23 cellular contexts compared by ENCODE assay signal in genomic region chr15:80685628-80686027, GRCh38. TPM values are rescaled to one million over a fixed set of nuclear protein-coding genes. Genes with fewer than 3 reads are reported as not detected.
A peak's percentile ranks its signal among the peaks of the same experiment; 100 is the strongest.
DNase-seq lines count a peak whose midpoint lies in the region; ATAC-seq and TF ChIP-seq lines count a peak whose summit lies in the region.
"Had no signal": no experiment of that assay in that cellular context is flagged by ENCODE, and none has a peak within 500 bp of the region (broad histone marks: within the 10 kb centered on the region; RNA-seq: fewer than 3 reads in every experiment).

No MANE protein-coding gene starts in this region.

- H3K36me3 Mint-ChIP-seq in natural killer cell treated with Interleukin-12 subunit alpha and Interleukin-12 subunit beta and Interleukin-15 and Interleukin-18, amount 100 ng/mL, for 72 hours = no peaks in the 10 kb centered on the region
- H3K36me3 Mint-ChIP-seq in natural killer cell = no peaks in the 10 kb centered on the region
- no peaks in the 10 kb centered on the region for H3K36me3 Mint-ChIP-seq in type B pancreatic cell
- H3K36me3 Mint-ChIP-seq: CD14-positive monocyte had no signal

- H3K4me1 ChIP-seq in colonic mucosa = no peaks in the 10 kb centered on the region
- H3K4me1 ChIP-seq in mucosa of rectum (ENCODE audit: control insufficient read depth in 2 of 2, insufficient read depth in 2 of 2, low read length in 2 of 2) = peaks cover 13 to 48% of the 10 kb centered on the region in 2 donors
- H3K4me1 ChIP-seq: A549; BE2C; BLaER1 treated with 17β-estradiol and CSF1 and Interleukin-3, amounts not matched to agents 10 nM and 100 nM had no signal

- H3K27me3 Mint-ChIP-seq in natural killer cell treated with Interleukin-12 subunit alpha and Interleukin-12 subunit beta and Interleukin-15 and Interleukin-18, amount 100 ng/mL, for 72 hours = peaks cover 32 to 37% of the 10 kb centered on the region in 2 donors
- H3K27me3 Mint-ChIP-seq in natural killer cell (ENCODE audit: low read depth in 2 of 2) (peaks cover 20 to 42% of the 10 kb centered on the region in 2 donors), type B pancreatic cell (no peaks in the 10 kb centered on the region)

- H3K27ac Mint-ChIP-seq in natural killer cell treated with Interleukin-12 subunit alpha and Interleukin-12 subunit beta and Interleukin-15 and Interleukin-18, amount 100 ng/mL, for 72 hours = no peak overlapping the region
- H3K27ac Mint-ChIP-seq in natural killer cell = no peak overlapping the region
- peak overlapping the region; percentile 8 for H3K27ac Mint-ChIP-seq in type B pancreatic cell
- H3K27ac Mint-ChIP-seq: CD14-positive monocyte; CD4-positive, alpha-beta T cell; CD8-positive, alpha-beta memory T cell; HFFc6 had no signal

- peaks cover 4% of the 10 kb centered on the region in 2 donors for H3K4me1 Mint-ChIP-seq in natural killer cell treated with Interleukin-12 subunit alpha and Interleukin-12 subunit beta and Interleukin-15 and Interleukin-18, amount 100 ng/mL, for 72 hours (ENCODE audit: low read depth in 2 of 2)
- H3K4me1 Mint-ChIP-seq in natural killer cell (no peaks in the 10 kb centered on the region), type B pancreatic cell (ENCODE audit: unreplicated experiment) (no peaks in the 10 kb centered on the region)
- H3K4me1 Mint-ChIP-seq: CD14-positive monocyte; CD8-positive, alpha-beta memory T cell had no signal

- ATAC-seq in natural killer cell treated with Interleukin-12 subunit alpha and Interleukin-12 subunit beta and Interleukin-15 and Interleukin-18, amount 100 ng/mL, for 72 hours = peak; percentile 24 to 51
- ATAC-seq in natural killer cell (no peak), HG02981 (IDR thresholded peaks at IDR 0.05; ENCODE audit: unreplicated experiment) (no peak), esophagus mucosa (no peak)
- ATAC-seq: A549 had no signal

- H3K9me3 ChIP-seq in colonic mucosa (no peaks in the 10 kb centered on the region), mucosa of rectum (ENCODE audit: control insufficient read depth in 2 of 2, low read length in 2 of 2) (no peaks in the 10 kb centered on the region)
- H3K9me3 ChIP-seq: A549, BE2C had no signal

- H3K27ac ChIP-seq in colonic mucosa (peak overlapping the region; percentile 62), mucosa of rectum (ENCODE audit: low read depth in 2 of 2, low read length in 2 of 2) (peak overlapping the region; percentile 71 to 90)
- H3K27ac ChIP-seq: A549; BLaER1 treated with 17β-estradiol and CSF1 and Interleukin-3, amounts not matched to agents 10 nM and 100 nM had no signal

- no peaks in the 10 kb centered on the region for H3K9me3 Mint-ChIP-seq in natural killer cell treated with Interleukin-12 subunit alpha and Interleukin-12 subunit beta and Interleukin-15 and Interleukin-18, amount 100 ng/mL, for 72 hours
- no peaks in the 10 kb centered on the region for H3K9me3 Mint-ChIP-seq in natural killer cell
- H3K9me3 Mint-ChIP-seq in type B pancreatic cell = peaks cover 5% of the 10 kb centered on the region
- H3K9me3 Mint-ChIP-seq: CD4-positive, alpha-beta T cell had no signal

- no peak overlapping the region for H3K4me3 Mint-ChIP-seq in natural killer cell treated with Interleukin-12 subunit alpha and Interleukin-12 subunit beta and Interleukin-15 and Interleukin-18, amount 100 ng/mL, for 72 hours
- no peak overlapping the region for H3K4me3 Mint-ChIP-seq in natural killer cell
- H3K4me3 Mint-ChIP-seq in type B pancreatic cell = no peak overlapping the region
- H3K4me3 Mint-ChIP-seq: CD14-positive monocyte; CD4-positive, alpha-beta T cell; CD8-positive, alpha-beta memory T cell; HFFc6 had no signal

- DNase-seq in natural killer cell treated with Interleukin-12 subunit alpha and Interleukin-12 subunit beta and Interleukin-15 and Interleukin-18, amount 100 ng/mL, for 72 hours (ENCODE audit: low spot score) = no peak
- DNase-seq in natural killer cell (no peak), colonic mucosa (no peak), type B pancreatic cell (ENCODE audit: extremely low spot score, unreplicated experiment) (no peak), mucosa of gallbladder (ENCODE audit: low spot score) (no peak)
- DNase-seq: 8988T; ACHN; AML-193; BE2C; CD4-positive, alpha-beta T cell; CD8-positive, alpha-beta memory T cell; DMS 273 treated with DMSO at 0.1 percent for 48 hours; DMS79 treated with DMSO at 0.1 percent for 48 hours; GF-D8; GOT3; HFFc6 had no signal

- intact Hi-C loops in natural killer cell (cut with micrococcal nuclease) (no loop called here), colonic mucosa (cut with DNase I) (no loop called here)

- H3K9ac ChIP-seq in colonic mucosa (ENCODE audit: low read depth in 2 of 2, low read length in 2 of 2) (no peak overlapping the region), mucosa of rectum (ENCODE audit: low read depth in 1 of 2, low read length in 2 of 2) (no peak overlapping the region)
- H3K9ac ChIP-seq: BLaER1 treated with 17β-estradiol and CSF1 and Interleukin-3, amounts not matched to agents 10 nM and 100 nM had no signal

- H3K36me3 ChIP-seq in colonic mucosa = no peaks in the 10 kb centered on the region
- H3K36me3 ChIP-seq in mucosa of rectum (ENCODE audit: control insufficient read depth in 2 of 2, insufficient read depth in 2 of 2, low read length in 2 of 2) = no peaks in the 10 kb centered on the region
- H3K36me3 ChIP-seq: BE2C; BLaER1 treated with 17β-estradiol and CSF1 and Interleukin-3, amounts not matched to agents 10 nM and 100 nM; HAP-1 had no signal

- no peaks in the 10 kb centered on the region for H3K27me3 ChIP-seq in colonic mucosa
- H3K27me3 ChIP-seq in mucosa of rectum (ENCODE audit: control insufficient read depth in 2 of 2, insufficient read depth in 2 of 2, low read length in 2 of 2) = no peaks in the 10 kb centered on the region
- H3K27me3 ChIP-seq: BE2C; BLaER1 treated with 17β-estradiol and CSF1 and Interleukin-3, amounts not matched to agents 10 nM and 100 nM had no signal

- H3K4me3 ChIP-seq in colonic mucosa (no peak overlapping the region), mucosa of rectum (ENCODE audit: low read length in 2 of 2) (no peak overlapping the region)
- H3K4me3 ChIP-seq: A549; BLaER1 treated with 17β-estradiol and CSF1 and Interleukin-3, amounts not matched to agents 10 nM and 100 nM; HAP-1 had no signal

- TF ChIP-seq CTCF in natural killer cell (IDR thresholded peaks at IDR 0.05) (no peak), colonic mucosa (IDR thresholded peaks at IDR 0.05) (no peak), type B pancreatic cell (conservative IDR thresholded peaks at IDR 0.05) (no peak)

RNA-seq across cellular contexts. Expression of gene ABHD17C, which starts 9.5 kb away (rescaled TPM):
- total RNA-seq in natural killer cell treated with Interleukin-12 subunit alpha and Interleukin-12 subunit beta and Interleukin-15 and Interleukin-18, amount 100 ng/mL, for 72 hours = 1 to 10 TPM; 4.5 to 10.0 TPM
- 1 to 10 TPM; 2.4 to 4.4 (median 4.3) TPM for total RNA-seq in natural killer cell
- total RNA-seq in colonic mucosa = 100 to 1,000 TPM in 1 of 2 donors, 10 to 100 TPM in 1; 92.1 to 152 TPM
- 41.0 and 66.3 TPM in 2 replicates for total RNA-seq in type B pancreatic cell (ENCODE audit: low replicate concordance)
- total RNA-seq in mucosa of gallbladder = 11.2 TPM
- 45.3 TPM for total RNA-seq in esophagus mucosa

Comparison
In these comparisons a context has a peak if more than half of its experiments do, and no peak if none do; other contexts are left out.
1. ATAC-seq: peak in natural killer cell treated with Interleukin-12 subunit alpha and Interleukin-12 subunit beta and Interleukin-15 and Interleukin-18, amount 100 ng/mL, for 72 hours (2 of 2); none in natural killer cell (0 of 3), HG02981 (single experiment) and esophagus mucosa (single experiment).